8 cellular contexts compared by ENCODE assay signal in the genomic region with DNA sequence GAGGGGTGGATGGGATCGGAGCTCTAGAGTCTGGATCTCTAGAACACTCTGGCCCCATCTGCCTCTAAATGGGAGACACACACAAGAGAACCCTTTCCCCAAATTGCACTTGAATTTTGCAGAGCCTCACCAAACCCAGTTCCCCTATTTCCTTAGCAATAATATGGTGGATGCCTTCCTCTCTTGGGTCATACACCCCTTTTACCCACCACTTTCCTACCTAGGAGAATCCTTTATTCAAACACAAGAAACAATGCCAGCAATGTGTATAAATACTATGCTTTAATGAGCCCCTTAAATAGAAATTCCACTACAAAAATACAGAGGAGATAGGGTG. TPM values are rescaled to one million over a fixed set of nuclear protein-coding genes. Genes with fewer than 3 reads are reported as not detected.
DNase-seq lines count a peak whose midpoint lies in the region; ATAC-seq and TF ChIP-seq lines count a peak whose summit lies in the region.

No MANE protein-coding gene starts in this region.

- H3K4me2 ChIP-seq in OCI-LY3 (ENCODE audit: low read length), result peak overlapping the region; percentile 77
- peak overlapping the region; percentile 92 for H3K4me2 ChIP-seq in osteoblast (ENCODE audit: insufficient read depth, low read length)

- WGBS in endodermal cell (ENCODE audit: insufficient coverage in 1 of 2, insufficient read length in 1 of 2), 2 experiments, result 17% methylated on average over 1 of the region's 1 CpG; no CpG with 5 or more reads in 1 of the 2 experiments

- H3K36me3 Mint-ChIP-seq in CD8-positive, alpha-beta memory T cell, result peaks cover 23 to 41% (median 37%) of the 10 kb centered on the region in 3 donors
- H3K36me3 Mint-ChIP-seq in endodermal cell (ENCODE audit: low read depth), result peaks cover 32% of the 10 kb centered on the region

- ATAC-seq in HG03280 (IDR thresholded peaks at IDR 0.05; ENCODE audit: unreplicated experiment), result no peak
- no peak for ATAC-seq in HG02588 (IDR thresholded peaks at IDR 0.05; ENCODE audit: unreplicated experiment)

- peaks cover 31% of the 10 kb centered on the region for H3K79me2 ChIP-seq in OCI-LY3 (ENCODE audit: low read length)
- H3K79me2 ChIP-seq in osteoblast (ENCODE audit: insufficient read depth, low read length), result peaks cover 34% of the 10 kb centered on the region

- no peaks in the 10 kb centered on the region for H3K27me3 ChIP-seq in CD8-positive, alpha-beta memory T cell (ENCODE audit: insufficient read depth, low read length, poor library complexity, severe bottlenecking)
- no peaks in the 10 kb centered on the region for H3K27me3 ChIP-seq in OCI-LY3 (ENCODE audit: low read depth, low read length)
- no peaks in the 10 kb centered on the region for H3K27me3 ChIP-seq in endodermal cell (ENCODE audit: control insufficient read depth, insufficient read depth, low read length, poor library complexity, severe bottlenecking)
- no peaks in the 10 kb centered on the region for H3K27me3 ChIP-seq in osteoblast (ENCODE audit: insufficient read depth, low read length)

- peak overlapping the region; percentile 91 to 100 (median 98) for H3K27ac Mint-ChIP-seq in CD8-positive, alpha-beta memory T cell
- peak overlapping the region; percentile 99 for H3K27ac Mint-ChIP-seq in endodermal cell

- H3K4me1 ChIP-seq in CD8-positive, alpha-beta memory T cell (ENCODE audit: insufficient read depth, low read length), result peaks cover 35% of the 10 kb centered on the region
- H3K4me1 ChIP-seq in OCI-LY3 (ENCODE audit: low read length), result peaks cover 23% of the 10 kb centered on the region
- H3K4me1 ChIP-seq in endodermal cell (ENCODE audit: control insufficient read depth, insufficient read depth, low read length), result peaks cover 6% of the 10 kb centered on the region
- peaks cover 18% of the 10 kb centered on the region for H3K4me1 ChIP-seq in osteoblast (ENCODE audit: insufficient read depth, low read length)

- DNase-seq in CD8-positive, alpha-beta memory T cell, result no peak
- no peak for DNase-seq in endodermal cell
- no peak for DNase-seq in osteoblast (ENCODE audit: insufficient read length, low spot score, missing footprints)
- no peak for DNase-seq in GF-D8 (lab: John Stamatoyannopoulos, UW)
- DNase-seq in amygdala (lab: John Stamatoyannopoulos, UW), result no peak

- POLR2A ChIA-PET in CD8-positive, alpha-beta memory T cell (lab: Charles Lee), result interaction anchor here (0.7 to 1.5 kb wide), 8 partner anchors 9 to 307 kb away, joined by 3 to 33 read pairs (median 4); a partner anchor contains a TSS

- H3K4me3 ChIP-seq in CD8-positive, alpha-beta memory T cell (ENCODE audit: low read length), result peak overlapping the region; percentile 81
- H3K4me3 ChIP-seq in OCI-LY3 (ENCODE audit: low read length) (peak overlapping the region; percentile 80), endodermal cell (ENCODE audit: low read length) (peak overlapping the region; percentile 99), osteoblast (ENCODE audit: insufficient read depth, low read length) (peak overlapping the region; percentile 91)

- H3K4me3 Mint-ChIP-seq in CD8-positive, alpha-beta memory T cell, result peak overlapping the region; percentile 89 to 97 (median 95)
- H3K4me3 Mint-ChIP-seq in endodermal cell, result peak overlapping the region; percentile 86

- H4K20me1 ChIP-seq in OCI-LY3 (ENCODE audit: insufficient read depth, low read length) (peaks cover 10% of the 10 kb centered on the region; the same call in 1 of the 2 replicates), osteoblast (ENCODE audit: insufficient read depth, low read length) (peaks cover 30% of the 10 kb centered on the region)

- TF ChIP-seq CTCF in OCI-LY3 (IDR thresholded peaks at IDR 0.05; ENCODE audit: low read depth, low read length), result no peak
- no peak for TF ChIP-seq CTCF in endodermal cell (conservative IDR thresholded peaks at IDR 0.05)
- no peak for TF ChIP-seq CTCF in osteoblast (IDR thresholded peaks at IDR 0.05; ENCODE audit: extremely low read depth, low read depth, low read length)

- H3K4me1 Mint-ChIP-seq in CD8-positive, alpha-beta memory T cell, result peaks cover 40 to 52% (median 41%) of the 10 kb centered on the region in 3 donors
- peaks cover 19% of the 10 kb centered on the region for H3K4me1 Mint-ChIP-seq in endodermal cell

- peaks cover 30% of the 10 kb centered on the region for H3K36me3 ChIP-seq in CD8-positive, alpha-beta memory T cell (ENCODE audit: insufficient read depth, low read length)
- H3K36me3 ChIP-seq in OCI-LY3 (replicated peaks; ENCODE audit: low read depth, low read length), result peaks cover 30% of the 10 kb centered on the region
- H3K36me3 ChIP-seq in endodermal cell (ENCODE audit: control insufficient read depth, insufficient read depth, low read length), result peaks cover 36% of the 10 kb centered on the region
- peaks cover 55% of the 10 kb centered on the region for H3K36me3 ChIP-seq in osteoblast (ENCODE audit: insufficient read depth, low read length)

- no peaks in the 10 kb centered on the region for H3K9me3 Mint-ChIP-seq in CD8-positive, alpha-beta memory T cell
- no peaks in the 10 kb centered on the region for H3K9me3 Mint-ChIP-seq in endodermal cell

- H2AFZ ChIP-seq in OCI-LY3 (ENCODE audit: low read depth, low read length) (no peak overlapping the region), osteoblast (ENCODE audit: low read length) (peak overlapping the region; percentile 72)

- CTCF ChIA-PET in CD8-positive, alpha-beta memory T cell (lab: Charles Lee), result interaction anchor here (1.1 to 2.0 kb wide), 2 partner anchors 27 to 41 kb away, joined by 3 to 8 read pairs; a partner anchor contains a TSS

- H3K27ac ChIP-seq in CD8-positive, alpha-beta memory T cell (ENCODE audit: low read depth, low read length), result peak overlapping the region; percentile 93
- peak overlapping the region; percentile 86 for H3K27ac ChIP-seq in OCI-LY3 (ENCODE audit: low read length)
- H3K27ac ChIP-seq in endodermal cell (ENCODE audit: low read depth, low read length), result peak overlapping the region; percentile 92
- H3K27ac ChIP-seq in osteoblast (ENCODE audit: low read depth, low read length), result peak overlapping the region; percentile 82

- peak overlapping the region; percentile 90 for H3K9ac ChIP-seq in OCI-LY3 (ENCODE audit: low read length)
- H3K9ac ChIP-seq in endodermal cell (ENCODE audit: extremely low read depth, low read length, poor library complexity, severe bottlenecking), result peak overlapping the region; percentile 99

- H3K27me3 Mint-ChIP-seq in CD8-positive, alpha-beta memory T cell, result peaks cover 9 to 19% of the 10 kb centered on the region in 2 donors
- H3K27me3 Mint-ChIP-seq in endodermal cell (ENCODE audit: insufficient read depth), result peaks cover 4% of the 10 kb centered on the region

- H3K9me3 ChIP-seq in CD8-positive, alpha-beta memory T cell (ENCODE audit: low read length), result no peaks in the 10 kb centered on the region
- H3K9me3 ChIP-seq in OCI-LY3 (ENCODE audit: insufficient read depth, low read length) (no peaks in the 10 kb centered on the region), endodermal cell (ENCODE audit: control insufficient read depth, low read length) (no peaks in the 10 kb centered on the region), osteoblast (ENCODE audit: low read depth, low read length) (no peaks in the 10 kb centered on the region)

RNA-seq across cellular contexts. Expression of a gene that starts 0.8 kb away (rescaled TPM):
- 100 to 1,000 TPM; 111 to 124 TPM for total RNA-seq in CD8-positive, alpha-beta memory T cell
- polyA plus RNA-seq in CD8-positive, alpha-beta memory T cell, result 112 TPM
- total RNA-seq in endodermal cell (10 to 100 TPM; 85.8 to 93.8 TPM), osteoblast (12.4 and 13.4 TPM in 2 replicates)
- polyA plus RNA-seq in endodermal cell (2013, experiment 1 of 2), result 78.1 TPM
- 64.5 TPM for polyA plus RNA-seq in endodermal cell (2013, experiment 2 of 2)

RNA-seq across cellular contexts. Expression of a gene that starts 8.3 kb away (rescaled TPM):
- total RNA-seq in CD8-positive, alpha-beta memory T cell, result 1 to 10 TPM; 1.6 to 1.9 TPM
- polyA plus RNA-seq in CD8-positive, alpha-beta memory T cell, result 0.14 TPM
- total RNA-seq in endodermal cell (1 to 10 TPM; 4.7 to 6.6 TPM), osteoblast (7.2 and 13.3 TPM in 2 replicates)
- polyA plus RNA-seq in endodermal cell (2013, experiment 1 of 2), result 9.5 TPM
- polyA plus RNA-seq in endodermal cell (2013, experiment 2 of 2), result 8.2 TPM

RNA-seq across cellular contexts. Expression of a gene that starts 10.7 kb away (rescaled TPM):
- total RNA-seq in CD8-positive, alpha-beta memory T cell, result 1 to 10 TPM; 5.6 to 6.0 TPM
- polyA plus RNA-seq in CD8-positive, alpha-beta memory T cell, result 2.9 TPM
- total RNA-seq in endodermal cell (10 to 100 TPM; 25.6 to 26.2 TPM), osteoblast (20.3 and 23.2 TPM in 2 replicates)
- 36.6 TPM for polyA plus RNA-seq in endodermal cell (2013, experiment 1 of 2)
- 31.9 TPM for polyA plus RNA-seq in endodermal cell (2013, experiment 2 of 2)

RNA-seq across cellular contexts. Expression of a gene that starts 29.0 kb away (rescaled TPM):
- 10 to 100 TPM; 27.3 to 28.4 TPM for total RNA-seq in CD8-positive, alpha-beta memory T cell
- 31.6 TPM for polyA plus RNA-seq in CD8-positive, alpha-beta memory T cell
- total RNA-seq in endodermal cell (10 to 100 TPM; 10.2 to 14.7 TPM), osteoblast (6.9 and 7.7 TPM in 2 replicates)
- 4.1 TPM for polyA plus RNA-seq in endodermal cell (2013, experiment 1 of 2)
- 3.6 TPM for polyA plus RNA-seq in endodermal cell (2013, experiment 2 of 2)
